In genomic region chr5:139746691-139747582, GRCh38 we compare ENCODE assay signal across 9 cellular contexts. TPM values are rescaled to one million over a fixed set of nuclear protein-coding genes. Genes with fewer than 3 reads are reported as not detected.
DNase-seq lines count a peak whose midpoint lies in the region; ATAC-seq and TF ChIP-seq lines count a peak whose summit lies in the region.
"Had no signal": no experiment of that assay in that cellular context is flagged by ENCODE, and none has a peak within 500 bp of the region (broad histone marks: within the 10 kb centered on the region; RNA-seq: fewer than 3 reads in every experiment).

No MANE protein-coding gene starts in this region.

- H3K27ac Mint-ChIP-seq in activated T-helper 1 cell treated with anti-CD3 and anti-CD28 coated beads, Interleukin-12 subunit alpha, Interleukin-12 subunit beta, Interleukin-2, Interleukin-4 antibody, amounts not matched to agents 30 ng/mL and 10 ng/mL and 1 ng/mL, durations not matched to agents 14 hours and 24 hours and 36 hours: peak overlapping the region; percentile 80

- peak; percentile 39 for ATAC-seq in GM21717 (IDR thresholded peaks at IDR 0.05; ENCODE audit: unreplicated experiment)

- intact Hi-C loops in activated T-helper 1 cell treated with anti-CD3 and anti-CD28 coated beads, Interleukin-12 subunit alpha, Interleukin-12 subunit beta, Interleukin-2, Interleukin-4 antibody, amounts not matched to agents 30 ng/mL and 10 ng/mL and 1 ng/mL, durations not matched to agents 14 hours and 24 hours and 36 hours (cut with micrococcal nuclease): loop anchor here (1.0 to 10.0 kb wide), 5 partner anchors 18 to 332 kb away; no protein-coding TSS in a partner anchor

- peak overlapping the region; percentile 43 for H3K4me3 ChIP-seq in retinal pigment epithelial cell (ENCODE audit: low read length)

- no peak for TF ChIP-seq CTCF in retinal pigment epithelial cell (conservative IDR thresholded peaks at IDR 0.05; ENCODE audit: low read depth, low read length)

- H3K4me3 Mint-ChIP-seq in activated T-helper 1 cell treated with anti-CD3 and anti-CD28 coated beads, Interleukin-12 subunit alpha, Interleukin-12 subunit beta, Interleukin-2, Interleukin-4 antibody, amounts not matched to agents 30 ng/mL and 10 ng/mL and 1 ng/mL, durations not matched to agents 14 hours and 24 hours and 36 hours: peak overlapping the region; percentile 85

- peak; percentile 38 for DNase-seq in DMS53 treated with DMSO at 0.1 percent for 48 hours (lab: John Stamatoyannopoulos, UW; ENCODE audit: unreplicated experiment)
- DNase-seq in NCI-H524 treated with DMSO at 0.1 percent for 48 hours (lab: John Stamatoyannopoulos, UW): peak; percentile 80
- peak; percentile 45 for DNase-seq in activated T-helper 1 cell treated with anti-CD3 and anti-CD28 coated beads, Interleukin-12 subunit alpha, Interleukin-12 subunit beta, Interleukin-2, Interleukin-4 antibody, amounts not matched to agents 30 ng/mL and 10 ng/mL and 1 ng/mL, durations not matched to agents 14 hours and 24 hours and 36 hours (ENCODE audit: low spot score)
- peak; percentile 94 for DNase-seq in glomerular visceral epithelial cell (ENCODE audit: extremely low spot score)
- DNase-seq in retinal pigment epithelial cell (ENCODE audit: low read depth): no peak
- DNase-seq in DMS153 (lab: John Stamatoyannopoulos, UW): no peak
- DNase-seq in NOMO-1 treated with dmso at 0.1 percent for 144 hours (lab: John Stamatoyannopoulos, UW; ENCODE audit: unreplicated experiment): no peak

- no peaks in the 10 kb centered on the region for H3K9me3 Mint-ChIP-seq in activated T-helper 1 cell treated with anti-CD3 and anti-CD28 coated beads, Interleukin-12 subunit alpha, Interleukin-12 subunit beta, Interleukin-2, Interleukin-4 antibody, amounts not matched to agents 30 ng/mL and 10 ng/mL and 1 ng/mL, durations not matched to agents 14 hours and 24 hours and 36 hours

- H3K27me3 Mint-ChIP-seq in activated T-helper 1 cell treated with anti-CD3 and anti-CD28 coated beads, Interleukin-12 subunit alpha, Interleukin-12 subunit beta, Interleukin-2, Interleukin-4 antibody, amounts not matched to agents 30 ng/mL and 10 ng/mL and 1 ng/mL, durations not matched to agents 14 hours and 24 hours and 36 hours (ENCODE audit: insufficient read depth): peaks cover 50% of the 10 kb centered on the region

- peaks cover 2% of the 10 kb centered on the region for H3K36me3 Mint-ChIP-seq in activated T-helper 1 cell treated with anti-CD3 and anti-CD28 coated beads, Interleukin-12 subunit alpha, Interleukin-12 subunit beta, Interleukin-2, Interleukin-4 antibody, amounts not matched to agents 30 ng/mL and 10 ng/mL and 1 ng/mL, durations not matched to agents 14 hours and 24 hours and 36 hours (ENCODE audit: low read depth)

- H3K4me1 Mint-ChIP-seq in activated T-helper 1 cell treated with anti-CD3 and anti-CD28 coated beads, Interleukin-12 subunit alpha, Interleukin-12 subunit beta, Interleukin-2, Interleukin-4 antibody, amounts not matched to agents 30 ng/mL and 10 ng/mL and 1 ng/mL, durations not matched to agents 14 hours and 24 hours and 36 hours (ENCODE audit: low read depth): peaks cover 29% of the 10 kb centered on the region

RNA-seq across cellular contexts. Expression of gene PSD2, which starts 48.7 kb away (rescaled TPM):
- total RNA-seq in activated T-helper 1 cell treated with anti-CD3 and anti-CD28 coated beads, Interleukin-12 subunit alpha, Interleukin-12 subunit beta, Interleukin-2, Interleukin-4 antibody, amounts not matched to agents 30 ng/mL and 10 ng/mL and 1 ng/mL, durations not matched to agents 14 hours and 24 hours and 36 hours: not detected in 2 replicates
- total RNA-seq: T-helper 2 cell treated with Interferon-gamma antibody and Interleukin-4, amounts not matched to agents 100 ng/mL and 5 ng/mL, for 36 hours had no signal

Comparison
In these comparisons a context has a peak if more than half of its experiments do, and no peak if none do; other contexts are left out.
1. DNase-seq: peak in DMS53 treated with DMSO at 0.1 percent for 48 hours (single experiment), NCI-H524 treated with DMSO at 0.1 percent for 48 hours (single experiment), activated T-helper 1 cell treated with anti-CD3 and anti-CD28 coated beads, Interleukin-12 subunit alpha, Interleukin-12 subunit beta, Interleukin-2, Interleukin-4 antibody, amounts not matched to agents 30 ng/mL and 10 ng/mL and 1 ng/mL, durations not matched to agents 14 hours and 24 hours and 36 hours (single experiment) and glomerular visceral epithelial cell (single experiment); none in retinal pigment epithelial cell (single experiment), DMS153 (single experiment) and NOMO-1 treated with dmso at 0.1 percent for 144 hours (single experiment).